Comparison of ENCODE assay signal across 14 cellular contexts in the genomic region with DNA sequence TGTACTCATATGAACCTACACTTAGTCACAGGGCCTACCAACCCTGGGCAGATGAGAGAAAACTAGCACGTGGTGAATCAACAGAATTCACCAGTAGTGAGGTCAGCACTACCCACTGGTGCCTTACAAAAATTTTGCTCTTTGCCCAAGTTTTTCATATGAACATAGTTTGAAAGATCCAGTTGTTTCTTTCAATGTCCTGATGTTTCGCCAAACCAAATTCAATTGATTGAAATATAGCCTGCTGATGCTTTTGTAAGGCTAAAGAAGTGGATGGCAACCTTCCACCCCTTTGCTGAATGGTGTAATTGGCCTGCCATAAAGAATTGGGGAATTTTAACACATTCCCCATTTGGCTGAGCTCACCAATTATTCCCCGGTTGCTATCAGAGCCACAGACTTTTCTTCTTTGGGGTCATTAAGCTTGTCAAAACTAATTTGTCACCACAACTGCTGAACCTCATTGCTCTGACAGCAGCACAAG.
DNase-seq lines count a peak whose midpoint lies in the region; ATAC-seq and TF ChIP-seq lines count a peak whose summit lies in the region.
"Had no signal": no experiment of that assay in that cellular context is flagged by ENCODE, and none has a peak within 500 bp of the region (broad histone marks: within the 10 kb centered on the region; RNA-seq: fewer than 3 reads in every experiment).

No MANE protein-coding gene starts in this region.

- H3K4me3 ChIP-seq in RWPE2 (ENCODE audit: severe bottlenecking) (no peak overlapping the region), fibroblast of mammary gland (ENCODE audit: control insufficient read depth, low read depth, low read length) (no peak overlapping the region), prostate gland (no peak overlapping the region)
- H3K4me3 ChIP-seq: BLaER1, right lobe of liver had no signal

- H3K36me3 ChIP-seq in RWPE2 (ENCODE audit: low read depth) = no peaks in the 10 kb centered on the region
- H3K36me3 ChIP-seq in prostate gland = no peaks in the 10 kb centered on the region
- H3K36me3 ChIP-seq: right lobe of liver had no signal

- H3K9me3 ChIP-seq in RWPE2 (ENCODE audit: severe bottlenecking) = no peaks in the 10 kb centered on the region
- H3K9me3 ChIP-seq in prostate gland = no peaks in the 10 kb centered on the region
- H3K9me3 ChIP-seq: BLaER1, right lobe of liver had no signal

- H3K27ac ChIP-seq in RWPE2 (ENCODE audit: poor library complexity, severe bottlenecking) (no peak overlapping the region), prostate gland (no peak overlapping the region)
- H3K27ac ChIP-seq: BLaER1, right lobe of liver had no signal

- TF ChIP-seq CTCF in RWPE2 (IDR thresholded peaks at IDR 0.05; ENCODE audit: poor library complexity, severe bottlenecking) (no peak), fibroblast of mammary gland (conservative IDR thresholded peaks at IDR 0.05; ENCODE audit: control insufficient read depth, insufficient read depth, low read depth, low read length) (no peak), prostate gland (IDR thresholded peaks at IDR 0.05) (no peak)

- 84% methylated on average over 3 of the region's 3 CpGs for WGBS in prostate gland

- H3K4me1 ChIP-seq in RWPE2 (ENCODE audit: insufficient read depth, poor library complexity, severe bottlenecking) (no peaks in the 10 kb centered on the region), prostate gland (replicated peaks) (no peaks in the 10 kb centered on the region)
- H3K4me1 ChIP-seq: right lobe of liver had no signal

- peak; percentile 52 for DNase-seq in G401 (ENCODE audit: low spot score)
- no peak for DNase-seq in RWPE2 (ENCODE audit: low spot score)
- peak; percentile 90 for DNase-seq in fibroblast of mammary gland (ENCODE audit: low read depth)
- DNase-seq in putamen (ENCODE audit: low spot score) = peak; percentile 55
- no peak for DNase-seq in activated naive CD4-positive, alpha-beta T cell treated with anti-CD3 and anti-CD28 coated beads, Interleukin-2, amount 50 U/mL, for 16 hours
- DNase-seq in prostate gland (ENCODE audit: low spot score) = no peak
- no peak for DNase-seq in NCI-H128 (lab: John Stamatoyannopoulos, UW; ENCODE audit: unreplicated experiment)
- no peak for DNase-seq in cortex of kidney (lab: John Stamatoyannopoulos, UW)
- DNase-seq: activated CD4-positive, alpha-beta T cell treated with anti-CD3 and anti-CD28 coated beads for 48 hours; activated T-cell treated with anti-CD3 and anti-CD28 coated beads, Interleukin-2, amount 50 U/mL, for 48 hours; naive thymus-derived CD8-positive, alpha-beta T cell; right lobe of liver; SHP77 had no signal

- in situ Hi-C loops in G401 (cut with HindIII; ENCODE audit: low sequenced_read_pairs) = no loop called here

- intact Hi-C loops in prostate gland (cut with DNase I) = no loop called here

- no peak for TF ChIP-seq POLR2A in prostate gland (IDR thresholded peaks at IDR 0.05)

- 0 out of 3 replicates have a peak, but pooled peaks have one; percentile 38 for ATAC-seq in RWPE2 (ENCODE audit: low read depth)
- ATAC-seq: naive thymus-derived CD8-positive, alpha-beta T cell had no signal

- H3K27me3 ChIP-seq in RWPE2 (ENCODE audit: insufficient read depth, poor library complexity, severe bottlenecking) = no peaks in the 10 kb centered on the region
- H3K27me3 ChIP-seq in prostate gland (replicated peaks; ENCODE audit: insufficient read depth) = no peaks in the 10 kb centered on the region
- H3K27me3 ChIP-seq: BLaER1, right lobe of liver had no signal

Comparison
In these comparisons a context has a peak if more than half of its experiments do, and no peak if none do; other contexts are left out.
1. DNase-seq: peak in G401 (single experiment), fibroblast of mammary gland (single experiment) and putamen (single experiment); none in RWPE2 (single experiment), activated naive CD4-positive, alpha-beta T cell treated with anti-CD3 and anti-CD28 coated beads, Interleukin-2, amount 50 U/mL, for 16 hours (single experiment), prostate gland (single experiment), NCI-H128 (single experiment) and cortex of kidney (single experiment).